Comparison of ENCODE assay signal across 20 cellular contexts in genomic region chr2:174918886-174919526, GRCh38.
"Had no signal": no experiment of that assay in that cellular context is flagged by ENCODE, and none has a peak within 500 bp of the region (broad histone marks: within the 10 kb centered on the region; RNA-seq: fewer than 3 reads in every experiment).

No MANE protein-coding gene starts in this region.

- H3K36me3 ChIP-seq: prostate gland, right lobe of liver, upper lobe of right lung, vagina had no signal

- H3K4me1 Mint-ChIP-seq: immature natural killer cell; naive thymus-derived CD4-positive, alpha-beta T cell; stimulated activated memory B cell treated with anti-CD40 and anti-IgM and Interleukin-4, amounts not matched to agents 10 μg/mL and 1 μg/mL and 100 μg/mL, for 72 hours had no signal

- H3K9me3 ChIP-seq: prostate gland, right lobe of liver, tibial artery, upper lobe of right lung, vagina had no signal

- H3K79me2 ChIP-seq: parathyroid adenoma had no signal

- H3K27me3 Mint-ChIP-seq: naive thymus-derived CD4-positive, alpha-beta T cell; stimulated activated naive CD8-positive, alpha-beta T cell treated with anti-CD3 and anti-CD28 coated beads, Interleukin-15, Interleukin-2, amounts not matched to agents 100 ng/mL and 50 ng/mL, for 24 hours had no signal

- H3K4me1 ChIP-seq: foreskin keratinocyte, parathyroid adenoma, prostate gland, upper lobe of right lung, vagina had no signal

- H3K27ac ChIP-seq: coronary artery, foreskin keratinocyte, parathyroid adenoma, prostate gland, right lobe of liver, tibial artery, upper lobe of right lung, vagina had no signal

- H3K9ac ChIP-seq: parathyroid adenoma had no signal

- DNase-seq: effector CD4-positive, alpha-beta T cell; endodermal cell; erythroblast; foreskin keratinocyte; immature natural killer cell; left cardiac atrium; naive thymus-derived CD4-positive, alpha-beta T cell; occipital lobe; retina; right lobe of liver; stimulated activated CD4-positive, alpha-beta T cell treated with anti-CD3 and anti-CD28 coated beads, Interleukin-1b, Interleukin-23, amount 100 ng/mL, for 48 hours; stimulated activated CD4-positive, alpha-beta T cell treated with anti-CD3 and anti-CD28 coated beads, Interleukin-4, amount 100 ng/mL, for 24 hours; tibial artery; upper lobe of right lung had no signal

- ATAC-seq: foreskin keratinocyte; left cardiac atrium; naive thymus-derived CD4-positive, alpha-beta T cell; right lobe of liver; stimulated activated memory B cell treated with anti-CD40 and anti-IgM and Interleukin-4, amounts not matched to agents 10 μg/mL and 1 μg/mL and 100 μg/mL, for 72 hours; upper lobe of right lung had no signal

- H3K27ac Mint-ChIP-seq: endodermal cell; immature natural killer cell; naive thymus-derived CD4-positive, alpha-beta T cell; stimulated activated memory B cell treated with anti-CD40 and anti-IgM and Interleukin-4, amounts not matched to agents 10 μg/mL and 1 μg/mL and 100 μg/mL, for 72 hours; stimulated activated naive CD8-positive, alpha-beta T cell treated with anti-CD3 and anti-CD28 coated beads, Interleukin-15, Interleukin-2, amounts not matched to agents 100 ng/mL and 50 ng/mL, for 24 hours had no signal

- H2AFZ ChIP-seq: parathyroid adenoma had no signal

- H3K9me3 Mint-ChIP-seq: immature natural killer cell; stimulated activated memory B cell treated with anti-CD40 and anti-IgM and Interleukin-4, amounts not matched to agents 10 μg/mL and 1 μg/mL and 100 μg/mL, for 72 hours; stimulated activated naive CD8-positive, alpha-beta T cell treated with anti-CD3 and anti-CD28 coated beads, Interleukin-15, Interleukin-2, amounts not matched to agents 100 ng/mL and 50 ng/mL, for 24 hours had no signal

- H3K36me3 Mint-ChIP-seq: immature natural killer cell; stimulated activated memory B cell treated with anti-CD40 and anti-IgM and Interleukin-4, amounts not matched to agents 10 μg/mL and 1 μg/mL and 100 μg/mL, for 72 hours had no signal

- H3K27me3 ChIP-seq: foreskin keratinocyte, right lobe of liver, tibial artery, upper lobe of right lung, vagina had no signal

- H3K4me3 Mint-ChIP-seq: endodermal cell; immature natural killer cell; naive thymus-derived CD4-positive, alpha-beta T cell; stimulated activated memory B cell treated with anti-CD40 and anti-IgM and Interleukin-4, amounts not matched to agents 10 μg/mL and 1 μg/mL and 100 μg/mL, for 72 hours; stimulated activated naive CD8-positive, alpha-beta T cell treated with anti-CD3 and anti-CD28 coated beads, Interleukin-15, Interleukin-2, amounts not matched to agents 100 ng/mL and 50 ng/mL, for 24 hours had no signal

- H3K4me3 ChIP-seq: coronary artery, prostate gland, right lobe of liver, tibial artery, upper lobe of right lung, vagina had no signal
